16 cellular contexts compared by ENCODE assay signal in genomic region chr19:3412066-3412465, GRCh38. TPM values are rescaled to one million over a fixed set of nuclear protein-coding genes. Genes with fewer than 3 reads are reported as not detected.
A peak's percentile ranks its signal among the peaks of the same experiment; 100 is the strongest.
DNase-seq lines count a peak whose midpoint lies in the region; ATAC-seq and TF ChIP-seq lines count a peak whose summit lies in the region.
"Had no signal": no experiment of that assay in that cellular context is flagged by ENCODE, and none has a peak within 500 bp of the region (broad histone marks: within the 10 kb centered on the region; RNA-seq: fewer than 3 reads in every experiment).

No MANE protein-coding gene starts in this region.

- POLR2A ChIA-PET in RWPE1 (lab: Yijun Ruan, JAX; ENCODE audit: low non-redundant PET) = no interaction called here

- no peak overlapping the region for H3K4me3 ChIP-seq in esophagus muscularis mucosa
- no peak overlapping the region for H3K4me3 ChIP-seq in prostate gland
- no peak overlapping the region for H3K4me3 ChIP-seq in transverse colon

- H3K9me3 ChIP-seq in esophagus muscularis mucosa (no peaks in the 10 kb centered on the region), prostate gland (no peaks in the 10 kb centered on the region), transverse colon (no peaks in the 10 kb centered on the region)

- CTCF ChIA-PET in RWPE1 (lab: Yijun Ruan, JAX) = interaction anchor here (0.7 kb wide), 1 partner anchor 85 kb away, joined by 5 read pairs; no protein-coding TSS in a partner anchor

- H3K27ac ChIP-seq in RWPE1 (peak overlapping the region; percentile 87), esophagus muscularis mucosa (replicated peaks in 1 of 4) (peak overlapping the region; percentile 95 to 100 (median 99)), prostate gland (peak overlapping the region; percentile 4 to 100), transverse colon (peak overlapping the region; percentile 96 to 100 (median 98))

- in situ Hi-C loops in transverse colon (cut with MboI; ENCODE audit: low pct_ligation_motif_present in 1 of 4, low pct_unique_long_range_greater_than_20kb in 1 of 4, low sequenced_read_pairs in 3 of 4) = no loop called here

- no peak for ATAC-seq in GM21528 (IDR thresholded peaks at IDR 0.05; ENCODE audit: low FRiP score, unreplicated experiment)
- ATAC-seq: CD8-positive, alpha-beta T cell; HCT116; PC-3 had no signal

- WGBS in esophagus muscularis mucosa = 76% methylated on average over 3 of the region's 4 CpGs
- WGBS in prostate gland = 75% methylated on average over 4 of the region's 4 CpGs
- WGBS in transverse colon (ENCODE audit: low coverage in 1 of 2), 2 donors = 86 to 100% methylated on average over 1 to 4 of the region's 4 CpGs

- H3K27me3 ChIP-seq in esophagus muscularis mucosa = no peaks in the 10 kb centered on the region
- H3K27me3 ChIP-seq in prostate gland (replicated peaks; ENCODE audit: insufficient read depth) = no peaks in the 10 kb centered on the region
- H3K27me3 ChIP-seq in transverse colon = no peaks in the 10 kb centered on the region

- no peak for TF ChIP-seq POLR2A in esophagus muscularis mucosa (IDR thresholded peaks at IDR 0.05; ENCODE audit: low read depth)
- no peak for TF ChIP-seq POLR2A in prostate gland (IDR thresholded peaks at IDR 0.05)
- no peak for TF ChIP-seq POLR2A in transverse colon (IDR thresholded peaks at IDR 0.05)

- intact Hi-C loops in esophagus muscularis mucosa (cut with DNase I) (no loop called here), prostate gland (cut with DNase I) (no loop called here), transverse colon (cut with DNase I; ENCODE audit: low total_unique reads) (no loop called here)

- H3K4me1 ChIP-seq in esophagus muscularis mucosa = peaks cover 31 to 85% (median 78%) of the 10 kb centered on the region in 4 donors
- peaks cover 16% of the 10 kb centered on the region for H3K4me1 ChIP-seq in prostate gland (replicated peaks)
- H3K4me1 ChIP-seq in transverse colon = peaks cover 0 to 36% (median 10%) of the 10 kb centered on the region in 4 donors

- no peak for DNase-seq in RWPE1 (ENCODE audit: low spot score)
- no peak for DNase-seq in esophagus muscularis mucosa (ENCODE audit: extremely low spot score)
- DNase-seq in prostate gland (ENCODE audit: low spot score) = no peak
- no peak for DNase-seq in transverse colon
- no peak for DNase-seq in SHP77 treated with DMSO at 0.1 percent for 48 hours (lab: John Stamatoyannopoulos, UW)
- no peak for DNase-seq in GOT3 (lab: John Stamatoyannopoulos, UW)
- DNase-seq: ACHN; CD8-positive, alpha-beta T cell; DMS153; IMR-90; NCI-H1105 treated with DMSO at 0.1 percent for 48 hours; NCI-H2081; NCI-H526; PC-3 had no signal

- peaks cover 0 to 21% (median 11%) of the 10 kb centered on the region in 4 donors for H3K36me3 ChIP-seq in esophagus muscularis mucosa
- H3K36me3 ChIP-seq in prostate gland = no peaks in the 10 kb centered on the region
- no peaks in the 10 kb centered on the region for H3K36me3 ChIP-seq in transverse colon

- TF ChIP-seq EP300 in esophagus muscularis mucosa (IDR thresholded peaks at IDR 0.05) = no peak
- no peak for TF ChIP-seq EP300 in transverse colon (IDR thresholded peaks at IDR 0.05; ENCODE audit: low read depth)

- TF ChIP-seq CTCF in RWPE1 (conservative IDR thresholded peaks at IDR 0.05; ENCODE audit: low read depth) (no peak), esophagus muscularis mucosa (IDR thresholded peaks at IDR 0.05) (no peak), prostate gland (IDR thresholded peaks at IDR 0.05) (no peak), transverse colon (IDR thresholded peaks at IDR 0.05) (no peak)

RNA-seq across cellular contexts. Expression of gene NFIC, which starts 45.7 kb away (rescaled TPM):
- total RNA-seq in esophagus muscularis mucosa (100 to 1,000 TPM; 165 to 297 (median 211) TPM), prostate gland (100 to 1,000 TPM; 160 to 168 TPM), transverse colon (100 to 1,000 TPM in 1 of 4 donors, 10 to 100 TPM in 3; 39.9 to 145 (median 68.1) TPM)
